ENCODE assay signal across 17 cellular contexts in the genomic region with DNA sequence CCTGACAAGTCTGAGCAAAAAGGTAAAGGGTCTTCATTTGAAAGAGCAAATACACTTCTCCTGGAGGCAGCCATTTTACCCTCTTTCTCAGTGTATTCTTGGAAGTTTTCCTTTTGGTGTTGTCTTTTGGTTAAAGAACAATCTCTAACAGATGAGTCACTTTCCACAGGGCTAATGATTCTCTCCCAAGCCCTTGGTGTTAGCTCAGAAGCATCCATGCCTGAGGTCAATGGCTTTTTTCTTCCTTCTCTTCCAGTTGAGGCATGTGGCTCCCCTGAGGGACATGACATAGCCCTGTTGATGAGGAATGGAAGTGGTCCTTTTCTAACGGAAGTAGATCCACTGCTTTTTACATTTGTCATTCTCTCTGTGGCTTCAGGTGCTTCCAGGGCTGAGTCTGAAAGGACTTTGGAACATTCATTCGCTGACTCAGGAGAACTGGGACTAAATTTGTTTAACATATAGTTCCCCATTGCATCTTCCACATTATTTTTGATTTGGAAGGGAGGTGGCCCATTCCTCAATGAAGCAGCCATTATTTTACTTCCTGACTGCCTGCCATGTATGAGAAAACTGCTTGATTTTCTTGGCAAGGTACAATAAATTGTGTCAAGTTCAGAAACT. TPM values are rescaled to one million over a fixed set of nuclear protein-coding genes. Genes with fewer than 3 reads are reported as not detected.
DNase-seq lines count a peak whose midpoint lies in the region; ATAC-seq and TF ChIP-seq lines count a peak whose summit lies in the region.
"Had no signal": no experiment of that assay in that cellular context is flagged by ENCODE, and none has a peak within 500 bp of the region (broad histone marks: within the 10 kb centered on the region; RNA-seq: fewer than 3 reads in every experiment).

No MANE protein-coding gene starts in this region.

- no peak for ATAC-seq in HG03354 (IDR thresholded peaks at IDR 0.05; ENCODE audit: poor library complexity, severe bottlenecking, unreplicated experiment)
- ATAC-seq: activated CD8-positive, alpha-beta T cell treated with anti-CD3 and anti-CD28 coated beads, Interleukin-2, amount 10 ng/mL, durations not matched to agents 7 days and 5 days; heart left ventricle; left cardiac atrium; psoas muscle had no signal

- H2BK12ac ChIP-seq in trophoblast cell (ENCODE audit: low read length): no peak overlapping the region

- H3K4me1 ChIP-seq in trophoblast cell (ENCODE audit: control insufficient read depth in 1 of 2, insufficient read depth in 2 of 2, low read length in 2 of 2) (no peaks in the 10 kb centered on the region), colonic mucosa (no peaks in the 10 kb centered on the region)
- H3K4me1 ChIP-seq: ascending aorta, heart left ventricle, psoas muscle, SJSA1, thyroid gland had no signal

- H3K27ac ChIP-seq in RWPE1: no peak overlapping the region
- no peak overlapping the region for H3K27ac ChIP-seq in trophoblast cell (ENCODE audit: low read depth, low read length)
- H3K27ac ChIP-seq in colonic mucosa: no peak overlapping the region
- H3K27ac ChIP-seq: ascending aorta, heart left ventricle, psoas muscle, SJSA1, thyroid gland had no signal

- intact Hi-C loops in colonic mucosa (cut with DNase I): no loop called here

- TF ChIP-seq CTCF in RWPE1 (conservative IDR thresholded peaks at IDR 0.05; ENCODE audit: low read depth) (no peak), fibroblast of mammary gland (conservative IDR thresholded peaks at IDR 0.05; ENCODE audit: control insufficient read depth, insufficient read depth, low read depth, low read length) (no peak), colonic mucosa (IDR thresholded peaks at IDR 0.05) (no peak)

- H3K79me2 ChIP-seq in trophoblast cell (ENCODE audit: control insufficient read depth, insufficient read depth, low read length, poor library complexity): no peaks in the 10 kb centered on the region

- H3K4me2 ChIP-seq in trophoblast cell (ENCODE audit: low read length): no peak overlapping the region

- H3K36me3 ChIP-seq in trophoblast cell (ENCODE audit: control insufficient read depth in 1 of 2, insufficient read depth in 2 of 2, low read length in 2 of 2): peaks cover 5 to 19% of the 10 kb centered on the region in 2 experiments
- no peaks in the 10 kb centered on the region for H3K36me3 ChIP-seq in colonic mucosa
- H3K36me3 ChIP-seq: SJSA1, thyroid gland had no signal

- H3K79me1 ChIP-seq in trophoblast cell (ENCODE audit: low read length): no peaks in the 10 kb centered on the region

- H2AK5ac ChIP-seq in trophoblast cell (ENCODE audit: low read length): no peak overlapping the region

- H3K14ac ChIP-seq in trophoblast cell (ENCODE audit: low read length): no peak overlapping the region

- peaks cover 2% of the 10 kb centered on the region for H3K9me3 ChIP-seq in trophoblast cell (ENCODE audit: insufficient read depth, low read depth, low read length)
- H3K9me3 ChIP-seq in colonic mucosa: no peaks in the 10 kb centered on the region
- H3K9me3 ChIP-seq: ascending aorta, heart left ventricle, psoas muscle, SJSA1, thyroid gland had no signal

- no peak overlapping the region for H3K4ac ChIP-seq in trophoblast cell (ENCODE audit: low read depth, low read length)

- H4K8ac ChIP-seq in trophoblast cell (ENCODE audit: low read depth, low read length): no peak overlapping the region

- WGBS in trophoblast cell (ENCODE audit: extremely low coverage, insufficient coverage, insufficient read length): no CpG with 5 or more reads among the region's 2 CpGs

- no peak overlapping the region for H2BK5ac ChIP-seq in trophoblast cell (ENCODE audit: low read depth, low read length, poor library complexity)

- no peak overlapping the region for H3K23ac ChIP-seq in trophoblast cell (ENCODE audit: low read length)

- POLR2A ChIA-PET in RWPE1 (lab: Yijun Ruan, JAX; ENCODE audit: low non-redundant PET): no interaction called here

- no peaks in the 10 kb centered on the region for H3K27me3 ChIP-seq in trophoblast cell (ENCODE audit: insufficient read depth, low read length)
- no peaks in the 10 kb centered on the region for H3K27me3 ChIP-seq in colonic mucosa
- H3K27me3 ChIP-seq: ascending aorta, heart left ventricle, SJSA1, thyroid gland had no signal

- H3K9ac ChIP-seq in trophoblast cell (ENCODE audit: low read length) (no peak overlapping the region), colonic mucosa (ENCODE audit: low read depth in 2 of 2, low read length in 2 of 2) (no peak overlapping the region)

- H4K91ac ChIP-seq in trophoblast cell (ENCODE audit: low read depth, low read length): no peak overlapping the region

- H3K4me3 ChIP-seq in fibroblast of mammary gland (ENCODE audit: control insufficient read depth, low read depth, low read length) (no peak overlapping the region), trophoblast cell (ENCODE audit: low read depth, low read length) (no peak overlapping the region), colonic mucosa (no peak overlapping the region)
- H3K4me3 ChIP-seq: ascending aorta, heart left ventricle, psoas muscle, SJSA1, thyroid gland had no signal

- CTCF ChIA-PET in RWPE1 (lab: Yijun Ruan, JAX): interaction anchor here (0.7 kb wide), 2 partner anchors 11 to 69 kb away, joined by 3 to 4 read pairs; no protein-coding TSS in a partner anchor

- no peak overlapping the region for H2AFZ ChIP-seq in trophoblast cell (ENCODE audit: insufficient read depth, low read length, poor library complexity)

- H3K18ac ChIP-seq in trophoblast cell (ENCODE audit: low read length): no peak overlapping the region

- DNase-seq in GM04503 (ENCODE audit: low read depth) (peak; percentile 66), RWPE1 (ENCODE audit: low spot score) (peak; percentile 21), fibroblast of mammary gland (ENCODE audit: low read depth) (peak; percentile 78), trophoblast cell (peak; percentile 81 to 90), retina (no peak), colonic mucosa (no peak)
- no peak for DNase-seq in activated effector memory CD4-positive, alpha-beta T cell treated with anti-CD3 and anti-CD28 coated beads, Interleukin-2, amount 50 U/mL, for 16 hours
- DNase-seq: activated CD8-positive, alpha-beta T cell treated with anti-CD3 and anti-CD28 coated beads, Interleukin-2, amount 10 ng/mL, durations not matched to agents 7 days and 5 days; CD8-positive, alpha-beta memory T cell; heart left ventricle; left cardiac atrium; NCI-H1105 treated with DMSO at 0.1 percent for 48 hours; psoas muscle; thyroid gland had no signal

- H4K12ac ChIP-seq in trophoblast cell (ENCODE audit: low read depth, low read length): no peak overlapping the region

- H2BK120ac ChIP-seq in trophoblast cell (ENCODE audit: insufficient read depth, low read length, poor library complexity): no peak overlapping the region

RNA-seq across cellular contexts. Expression of a gene that starts 13.8 kb away (rescaled TPM):
- polyA plus RNA-seq in trophoblast cell (2013): 43.8 and 45.3 TPM in 2 replicates
- 10 to 100 TPM; 15.8 to 19.6 TPM for total RNA-seq in colonic mucosa

RNA-seq across cellular contexts. Expression of a gene that starts 44.6 kb away (rescaled TPM):
- polyA plus RNA-seq in trophoblast cell (2013): 0.82 and 0.94 TPM in 2 replicates
- under 1 TPM; 0.50 to 0.64 TPM for total RNA-seq in colonic mucosa
- total RNA-seq: ascending aorta, SJSA1 had no signal

Comparison
In these comparisons a context has a peak if more than half of its experiments do, and no peak if none do; other contexts are left out.
1. DNase-seq: peak in GM04503 (single experiment), RWPE1 (single experiment), fibroblast of mammary gland (single experiment) and trophoblast cell (2 of 2); none in retina (single experiment), colonic mucosa (single experiment) and activated effector memory CD4-positive, alpha-beta T cell treated with anti-CD3 and anti-CD28 coated beads, Interleukin-2, amount 50 U/mL, for 16 hours (single experiment).